In the genomic region with DNA sequence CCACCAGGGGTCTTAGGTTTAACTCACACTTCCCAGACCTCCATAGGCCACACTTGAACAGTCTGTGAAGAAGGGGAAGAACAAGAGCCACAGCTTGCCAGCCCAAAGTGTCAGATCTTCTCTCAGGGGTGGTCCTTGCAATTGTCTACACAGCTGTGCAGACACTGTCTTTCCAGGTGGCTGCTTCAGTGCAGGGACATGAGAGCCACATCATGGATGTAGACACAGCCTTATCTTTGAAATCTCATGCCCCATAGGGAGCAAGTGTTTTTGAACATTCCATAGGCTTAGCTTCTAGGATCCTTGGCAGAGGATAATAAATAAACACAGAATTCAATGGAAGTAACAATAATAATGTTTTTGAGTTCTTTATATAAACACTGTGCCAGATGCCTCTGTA, we compare ENCODE assay signal across 19 cellular contexts. TPM values are rescaled to one million over a fixed set of nuclear protein-coding genes. Genes with fewer than 3 reads are reported as not detected.
A peak's percentile ranks its signal among the peaks of the same experiment; 100 is the strongest.
DNase-seq lines count a peak whose midpoint lies in the region; ATAC-seq, FAIRE-seq and TF ChIP-seq lines count a peak whose summit lies in the region.
"Had no signal": no experiment of that assay in that cellular context is flagged by ENCODE, and none has a peak within 500 bp of the region (broad histone marks: within the 10 kb centered on the region; RNA-seq: fewer than 3 reads in every experiment).

No MANE protein-coding gene starts in this region.

- H3K79me1 ChIP-seq in IMR-90 (ENCODE audit: low read depth in 1 of 2, low read length in 2 of 2) (peaks cover 44 to 82% of the 10 kb centered on the region in 2 experiments), mesenchymal stem cell (replicated peaks; ENCODE audit: low read length, poor library complexity, severe bottlenecking) (peaks cover 27% of the 10 kb centered on the region)

- peak overlapping the region; percentile 43; the same call in 2 of the 3 replicates for H2BK15ac ChIP-seq in IMR-90 (ENCODE audit: low read depth, low read length)
- no peak overlapping the region for H2BK15ac ChIP-seq in mesenchymal stem cell (ENCODE audit: low read depth, poor library complexity, severe bottlenecking)

- peak overlapping the region in 1 of 2 experiments; percentile 7; a peak in 2 of 4 replicates for H4K8ac ChIP-seq in IMR-90 (ENCODE audit: low read depth in 2 of 2, low read length in 2 of 2)
- H4K8ac ChIP-seq in mesenchymal stem cell (ENCODE audit: low read length), result no peak overlapping the region

- H4K91ac ChIP-seq in IMR-90 (ENCODE audit: insufficient read depth, low read depth, low read length) (peak overlapping the region; percentile 64), mesenchymal stem cell (ENCODE audit: low read length) (peak overlapping the region; percentile 56)

- peaks cover 0 to 6% of the 10 kb centered on the region in 2 donors for H3K36me3 Mint-ChIP-seq in CD4-positive, alpha-beta memory T cell

- in situ Hi-C loops in IMR-90 (cut with MboI; ENCODE audit: low sequenced_read_pairs), result no loop called here

- intact Hi-C loops in IMR-90 (cut with micrococcal nuclease), result no loop called here
- intact Hi-C loops in CD4-positive, alpha-beta memory T cell (cut with micrococcal nuclease), result no loop called here

- H3K27ac Mint-ChIP-seq in CD4-positive, alpha-beta memory T cell, result no peak overlapping the region

- dilution Hi-C loops in IMR-90 (cut with HindIII; ENCODE audit: low sequenced_read_pairs, unreplicated experiment), result no loop called here

- peak; percentile 2 for TF ChIP-seq CTCF in AG04449 (IDR thresholded peaks at IDR 0.05; ENCODE audit: insufficient read depth, low read length, missing control alignments)
- TF ChIP-seq CTCF in IMR-90 (conservative IDR thresholded peaks at IDR 0.05; ENCODE audit: low read depth, low read length), result no peak
- TF ChIP-seq CTCF in WI38 (IDR thresholded peaks at IDR 0.05; ENCODE audit: low read depth, low read length), result no peak

- H3K27ac ChIP-seq in IMR-90 (ENCODE audit: insufficient read depth, low read length), result peak overlapping the region; percentile 68
- H3K27ac ChIP-seq in mesenchymal stem cell (ENCODE audit: low read length, poor library complexity, severe bottlenecking), result peak overlapping the region; percentile 33
- H3K27ac ChIP-seq in CD4-positive, alpha-beta memory T cell (ENCODE audit: low read depth, low read length), result no peak overlapping the region
- H3K27ac ChIP-seq: Peyer's patch, SK-N-MC had no signal

- peak overlapping the region; percentile 89 for H4K5ac ChIP-seq in IMR-90 (ENCODE audit: low read depth, low read length)

- no peaks in the 10 kb centered on the region for H3K9me3 Mint-ChIP-seq in CD4-positive, alpha-beta memory T cell

- POLR2A ChIA-PET in AG04449 (lab: Yijun Ruan, JAX) (no interaction called here), IMR-90 (lab: Charles Lee; ENCODE audit: unreplicated experiment) (no interaction called here)
- POLR2A ChIA-PET in CD4-positive, alpha-beta memory T cell (lab: Charles Lee; ENCODE audit: partially characterized antibody), result interaction anchor here (1.2 kb wide), 1 partner anchor 26 kb away, joined by 4 read pairs; no protein-coding TSS in a partner anchor

- H3K18ac ChIP-seq in IMR-90 (ENCODE audit: low read depth, low read length) (peak overlapping the region; percentile 80), mesenchymal stem cell (ENCODE audit: low read depth in 1 of 2, low read length in 2 of 2) (no peak overlapping the region)

- peaks cover 20 to 52% (median 28%) of the 10 kb centered on the region in 4 donors for H3K4me1 Mint-ChIP-seq in CD4-positive, alpha-beta memory T cell

- CTCF ChIA-PET in AG04449 (lab: Yijun Ruan, JAX) (interaction anchor here (1.3 kb wide), 1 partner anchor 19 kb away, joined by 4 read pairs; no protein-coding TSS in a partner anchor), IMR-90 (lab: Yijun Ruan, JAX) (no interaction called here)
- CTCF ChIA-PET in CD4-positive, alpha-beta memory T cell (lab: Charles Lee; ENCODE audit: partially characterized antibody), result interaction anchor here (1.0 kb wide), 1 partner anchor 250 kb away, joined by 3 read pairs; no protein-coding TSS in a partner anchor

- H3K36me3 ChIP-seq in IMR-90 (ENCODE audit: control insufficient read depth, insufficient read depth, low read length), result no peaks in the 10 kb centered on the region
- no peaks in the 10 kb centered on the region for H3K36me3 ChIP-seq in mesenchymal stem cell (ENCODE audit: control insufficient read depth in 1 of 2, insufficient read depth in 2 of 2, low read depth in 1 of 2, low read length in 2 of 2)
- H3K36me3 ChIP-seq in CD4-positive, alpha-beta memory T cell (ENCODE audit: insufficient read depth, low read length), result no peaks in the 10 kb centered on the region
- H3K36me3 ChIP-seq: Peyer's patch had no signal

- H3K27me3 Mint-ChIP-seq in CD4-positive, alpha-beta memory T cell, result no peaks in the 10 kb centered on the region

- peak overlapping the region; percentile 30 for H2AK9ac ChIP-seq in IMR-90 (replicated peaks; ENCODE audit: low read depth, low read length, poor library complexity)

- H3K27me3 ChIP-seq in IMR-90 (ENCODE audit: control insufficient read depth, insufficient read depth, low read length) (no peaks in the 10 kb centered on the region), mesenchymal stem cell (ENCODE audit: control insufficient read depth in 1 of 2, insufficient read depth in 1 of 2, low read length in 2 of 2) (no peaks in the 10 kb centered on the region)
- H3K27me3 ChIP-seq in CD4-positive, alpha-beta memory T cell (ENCODE audit: insufficient read depth, low read length), result no peaks in the 10 kb centered on the region
- H3K27me3 ChIP-seq: Peyer's patch had no signal

- H3K4me2 ChIP-seq in IMR-90 (ENCODE audit: low read depth, low read length), result peak overlapping the region; percentile 62
- no peak overlapping the region for H3K4me2 ChIP-seq in mesenchymal stem cell (ENCODE audit: low read length, poor library complexity, severe bottlenecking)

- no peak overlapping the region for H3K4me3 ChIP-seq in AG04449 (ENCODE audit: low read depth, low read length)
- H3K4me3 ChIP-seq in IMR-90 (ENCODE audit: insufficient read depth, low read depth, low read length), result no peak overlapping the region
- 0 out of 2 replicates have a peak overlapping the region, but pooled peaks have one; percentile 8 for H3K4me3 ChIP-seq in WI38 (ENCODE audit: low read depth, low read length)
- no peak overlapping the region for H3K4me3 ChIP-seq in mesenchymal stem cell (ENCODE audit: insufficient read depth in 1 of 2, low read depth in 1 of 2, low read length in 2 of 2)
- H3K4me3 ChIP-seq in CD4-positive, alpha-beta memory T cell (ENCODE audit: low read length in 2 of 2), result no peak overlapping the region
- H3K4me3 ChIP-seq: Peyer's patch, SK-N-MC had no signal

- peak overlapping the region; percentile 74 for H3K23ac ChIP-seq in IMR-90 (ENCODE audit: low read depth, low read length)
- H3K23ac ChIP-seq in mesenchymal stem cell (ENCODE audit: low read length in 2 of 2), result no peak overlapping the region

- H2AFZ ChIP-seq in IMR-90 (replicated peaks; ENCODE audit: low read length, poor library complexity), result peak overlapping the region; percentile 29
- no peak overlapping the region for H2AFZ ChIP-seq in mesenchymal stem cell (ENCODE audit: low read depth, low read length)

- H3K14ac ChIP-seq in IMR-90 (replicated peaks; ENCODE audit: low read depth, low read length) (peak overlapping the region; percentile 84), mesenchymal stem cell (ENCODE audit: low read length in 2 of 2) (no peak overlapping the region)

- peak overlapping the region; percentile 45 for H2BK20ac ChIP-seq in IMR-90 (ENCODE audit: low read depth, low read length)

- peaks cover 18% of the 10 kb centered on the region for H3K4me1 ChIP-seq in IMR-90 (ENCODE audit: control insufficient read depth, insufficient read depth, low read length)
- peaks cover 8% of the 10 kb centered on the region for H3K4me1 ChIP-seq in mesenchymal stem cell (ENCODE audit: control insufficient read depth, insufficient read depth, low read depth, low read length)
- peaks cover 9% of the 10 kb centered on the region for H3K4me1 ChIP-seq in CD4-positive, alpha-beta memory T cell (ENCODE audit: insufficient read depth, low read length)
- H3K4me1 ChIP-seq: Peyer's patch had no signal

- peak overlapping the region; percentile 85 for H2BK5ac ChIP-seq in IMR-90 (ENCODE audit: low read depth, low read length, poor library complexity, severe bottlenecking)
- no peak overlapping the region for H2BK5ac ChIP-seq in mesenchymal stem cell (ENCODE audit: low read depth, low read length, poor library complexity, severe bottlenecking)

- H3K9me1 ChIP-seq in IMR-90 (ENCODE audit: insufficient read depth, low read length), result peaks cover 19% of the 10 kb centered on the region

- H3K4ac ChIP-seq in IMR-90 (ENCODE audit: low read depth, low read length) (peak overlapping the region; percentile 71), mesenchymal stem cell (ENCODE audit: low read depth in 1 of 2, low read length in 2 of 2) (no peak overlapping the region)

- no peaks in the 10 kb centered on the region for H3K9me3 ChIP-seq in IMR-90 (ENCODE audit: control insufficient read depth, insufficient read depth, low read length)
- no peaks in the 10 kb centered on the region for H3K9me3 ChIP-seq in mesenchymal stem cell (ENCODE audit: control insufficient read depth, low read length)
- no peaks in the 10 kb centered on the region for H3K9me3 ChIP-seq in CD4-positive, alpha-beta memory T cell (ENCODE audit: control insufficient read depth in 1 of 2, low read length in 2 of 2)
- H3K9me3 ChIP-seq: Peyer's patch had no signal

- H2BK12ac ChIP-seq in mesenchymal stem cell (ENCODE audit: low read length in 2 of 2), result no peak overlapping the region

- no peak overlapping the region for H3K4me3 Mint-ChIP-seq in CD4-positive, alpha-beta memory T cell

- FAIRE-seq in urothelium cell line (lab: Jason Lieb, UNC), result no peak
- FAIRE-seq: A204.1 had no signal

- DNase-seq in AG04449 (ENCODE audit: low read depth, low spot score) (no peak), IMR-90 (no peak), mesenchymal stem cell (no peak), dermis blood vessel endothelial cell (no peak), urothelium cell line (ENCODE audit: low spot score) (no peak), AML-193 (lab: John Stamatoyannopoulos, UW) (no peak)
- no peak for DNase-seq in CD4-positive, alpha-beta memory T cell
- DNase-seq: C1 segment of cervical spinal cord; DMS79; Kasumi-1; NCI-H1105; NCI-H2081; NCI-H446 treated with DMSO at 0.1 percent for 48 hours; NCI-H69; NK-92 treated with Interleukin-12 subunit alpha and Interleukin-12 subunit beta, amount 100 ng/mL, for 24 hours; Peyer's patch had no signal

- peak overlapping the region; percentile 46 for H2AK5ac ChIP-seq in IMR-90 (ENCODE audit: low read depth, low read length)
- peak overlapping the region; percentile 78 for H2AK5ac ChIP-seq in mesenchymal stem cell (ENCODE audit: low read length, severe bottlenecking)

- H2BK120ac ChIP-seq in IMR-90 (ENCODE audit: low read depth, low read length), result peak overlapping the region; percentile 89
- no peak overlapping the region for H2BK120ac ChIP-seq in mesenchymal stem cell (ENCODE audit: low read depth, low read length)

- H3K56ac ChIP-seq in IMR-90 (ENCODE audit: extremely low read depth, insufficient read depth, low read length), result peak overlapping the region; percentile 31; the same call in 1 of the 2 replicates

- TF ChIP-seq RAD21 in IMR-90 (IDR thresholded peaks at IDR 0.05; ENCODE audit: low read length), result no peak

- no TSS peak for BruUV-seq in IMR-90 (replicated peaks; lab: Mats Ljungman, UMichigan)

- H3K9ac ChIP-seq in IMR-90 (ENCODE audit: low read depth, low read length), result peak overlapping the region; percentile 1; the same call in 1 of the 2 replicates
- no peak overlapping the region for H3K9ac ChIP-seq in mesenchymal stem cell (ENCODE audit: low read length)

- H4K20me1 ChIP-seq in IMR-90 (ENCODE audit: insufficient read depth, low read length), result no peaks in the 10 kb centered on the region; the same call in 1 of the 2 replicates

- no peak for TF ChIP-seq POLR2A in IMR-90 (IDR thresholded peaks at IDR 0.05; ENCODE audit: low read depth, low read length)

- ATAC-seq in IMR-90 (ENCODE audit: low read depth), result peak; percentile 55

RNA-seq across cellular contexts. Expression of gene ZNF407, which starts 6.7 kb away (rescaled TPM):
- total RNA-seq in IMR-90 (2012; rRNA removed) (20.1 and 25.6 TPM in 2 replicates), dermis blood vessel endothelial cell (22.8 and 24.0 TPM in 2 replicates)
- 2.8 and 3.1 TPM in 2 replicates for polyA plus RNA-seq in IMR-90 (2012; rRNA removed)
- polyA plus RNA-seq in IMR-90 (2012; cell fraction: cytosol; rRNA removed), result 1.3 and 2.2 TPM in 2 replicates
- 6.3 and 8.0 TPM in 2 replicates for polyA plus RNA-seq in IMR-90 (2012; cell fraction: nucleus; rRNA removed; ENCODE audit: low replicate concordance)
- 3.3 TPM for polyA plus RNA-seq in mesenchymal stem cell (2013, experiment 1 of 2)
- 3.2 TPM for polyA plus RNA-seq in mesenchymal stem cell (2013, experiment 2 of 2)
- 10 to 100 TPM; 25.8 to 26.9 TPM for total RNA-seq in CD4-positive, alpha-beta memory T cell
- polyA plus RNA-seq in CD4-positive, alpha-beta memory T cell, result 1 to 10 TPM; 1.8 to 4.9 TPM
